In genomic region chr2:215454519-215454918, GRCh38 we compare ENCODE assay signal across 1 cellular context.
TF ChIP-seq lines count a peak whose summit lies in the region.

No MANE protein-coding gene starts in this region.

TF ChIP-seq in endothelial cell of umbilical vein, 7 proteins besides CTCF, POLR2A, EP300 and RAD21:
- TF ChIP-seq JUN (IDR thresholded peaks at IDR 0.05; ENCODE audit: borderline replicate concordance, insufficient read depth, insufficient read length, low read depth) (no peak), MAX (IDR thresholded peaks at IDR 0.05; ENCODE audit: insufficient read depth, insufficient read length) (no peak), POLR2AphosphoS5 (IDR thresholded peaks at IDR 0.05; ENCODE audit: insufficient read depth, low read depth, low read length) (no peak), GATA2 (IDR thresholded peaks at IDR 0.05; ENCODE audit: insufficient read depth, insufficient read length, low read depth, low read length) (no peak), EZH2 (IDR thresholded peaks at IDR 0.05; ENCODE audit: borderline replicate concordance, low read depth, low read length, severe bottlenecking) (no peak), FOS (IDR thresholded peaks at IDR 0.05; ENCODE audit: borderline replicate concordance, insufficient read depth, low read length) (no peak), MYC (IDR thresholded peaks at IDR 0.05; ENCODE audit: low read depth, low read length) (no peak)
